ENCODE assay signal across 21 cellular contexts in the genomic region with DNA sequence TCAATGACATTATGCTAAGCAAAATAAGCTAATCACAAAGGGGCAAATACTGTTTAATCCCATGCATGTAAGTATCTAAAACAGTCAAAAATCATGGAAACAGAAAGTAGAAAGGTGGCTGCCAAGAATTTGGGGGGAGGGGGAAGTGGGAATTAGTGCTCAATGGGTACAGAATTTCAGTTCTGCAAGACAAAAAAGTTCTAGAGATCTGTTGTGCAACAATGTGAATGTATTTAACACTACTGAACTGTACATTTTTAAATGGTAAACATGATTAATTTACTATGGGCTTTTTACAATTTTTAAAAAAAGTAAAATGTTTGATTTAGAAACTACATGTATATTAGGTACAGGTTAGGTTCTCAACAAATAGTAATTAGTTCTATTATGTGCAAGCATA.
"Had no signal": no experiment of that assay in that cellular context is flagged by ENCODE, and none has a peak within 500 bp of the region (broad histone marks: within the 10 kb centered on the region; RNA-seq: fewer than 3 reads in every experiment).

No MANE protein-coding gene starts in this region.

- H2AFZ ChIP-seq: parathyroid adenoma had no signal

- H3K27me3 ChIP-seq: heart left ventricle, spleen, uterus had no signal

- H3K27ac ChIP-seq: heart left ventricle, parathyroid adenoma, prostate gland, spleen, uterus had no signal

- FAIRE-seq: endometrium, frontal cortex had no signal

- DNase-seq: cortex of kidney; effector memory CD4-positive, alpha-beta T cell; heart left ventricle; hippocampal formation; left colon; left ventricle myocardium superior; mesendoderm; naive B cell; retina; spleen; stimulated activated CD4-positive, alpha-beta T cell treated with anti-CD3 and anti-CD28 coated beads, Interleukin-15, amount 100 ng/mL, for 24 hours; stimulated activated CD4-positive, alpha-beta T cell treated with anti-CD3 and anti-CD28 coated beads, Interleukin-2, amount 100 ng/mL, for 24 hours; stimulated activated naive CD4-positive, alpha-beta T cell treated with Interleukin-2 at 50 U/mL for 16 hours; uterus had no signal

- H3K9ac ChIP-seq: parathyroid adenoma had no signal

- H3K4me1 ChIP-seq: parathyroid adenoma, prostate gland, uterus had no signal

- H3K4me3 ChIP-seq: heart left ventricle, lung, prostate gland, spleen, uterus had no signal

- ATAC-seq: esophagus mucosa, heart left ventricle, left colon, left ventricle myocardium superior, sciatic nerve had no signal

- H3K9me3 ChIP-seq: prostate gland, uterus had no signal

- H3K36me3 ChIP-seq: heart left ventricle, prostate gland, spleen, uterus had no signal
